1 cellular context compared by ENCODE assay signal in genomic region chr2:45128580-45128997, GRCh38.
TF ChIP-seq lines count a peak whose summit lies in the region.

No MANE protein-coding gene starts in this region.

TF ChIP-seq in HEK293, 187 proteins besides CTCF, POLR2A, EP300 and RAD21 (continued from another document and continues in another):
- no peak for TF ChIP-seq EGR2 (tag by site-specific recombination; IDR thresholded peaks at IDR 0.05; ENCODE audit: low read depth)
- TF ChIP-seq ZNF660 (tag by site-specific recombination; IDR thresholded peaks at IDR 0.05): peak; percentile 68
- no peak for TF ChIP-seq HOXC10 (CRISPR knock-in tag; IDR thresholded peaks at IDR 0.05)
- TF ChIP-seq ZNF140 (tag by site-specific recombination; IDR thresholded peaks at IDR 0.05): no peak
- TF ChIP-seq ZNF239 (tag by site-specific recombination; IDR thresholded peaks at IDR 0.05): no peak
- TF ChIP-seq, protein P1, sequence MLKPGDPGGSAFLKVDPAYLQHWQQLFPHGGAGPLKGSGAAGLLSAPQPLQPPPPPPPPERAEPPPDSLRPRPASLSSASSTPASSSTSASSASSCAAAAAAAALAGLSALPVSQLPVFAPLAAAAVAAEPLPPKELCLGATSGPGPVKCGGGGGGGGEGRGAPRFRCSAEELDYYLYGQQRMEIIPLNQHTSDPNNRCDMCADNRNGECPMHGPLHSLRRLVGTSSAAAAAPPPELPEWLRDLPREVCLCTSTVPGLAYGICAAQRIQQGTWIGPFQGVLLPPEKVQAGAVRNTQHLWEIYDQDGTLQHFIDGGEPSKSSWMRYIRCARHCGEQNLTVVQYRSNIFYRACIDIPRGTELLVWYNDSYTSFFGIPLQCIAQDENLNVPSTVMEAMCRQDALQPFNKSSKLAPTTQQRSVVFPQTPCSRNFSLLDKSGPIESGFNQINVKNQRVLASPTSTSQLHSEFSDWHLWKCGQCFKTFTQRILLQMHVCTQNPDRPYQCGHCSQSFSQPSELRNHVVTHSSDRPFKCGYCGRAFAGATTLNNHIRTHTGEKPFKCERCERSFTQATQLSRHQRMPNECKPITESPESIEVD (tag by site-specific recombination; IDR thresholded peaks at IDR 0.05): no peak
- TF ChIP-seq SP2 (tag by site-specific recombination; IDR thresholded peaks at IDR 0.05): no peak
- TF ChIP-seq, protein P2, sequence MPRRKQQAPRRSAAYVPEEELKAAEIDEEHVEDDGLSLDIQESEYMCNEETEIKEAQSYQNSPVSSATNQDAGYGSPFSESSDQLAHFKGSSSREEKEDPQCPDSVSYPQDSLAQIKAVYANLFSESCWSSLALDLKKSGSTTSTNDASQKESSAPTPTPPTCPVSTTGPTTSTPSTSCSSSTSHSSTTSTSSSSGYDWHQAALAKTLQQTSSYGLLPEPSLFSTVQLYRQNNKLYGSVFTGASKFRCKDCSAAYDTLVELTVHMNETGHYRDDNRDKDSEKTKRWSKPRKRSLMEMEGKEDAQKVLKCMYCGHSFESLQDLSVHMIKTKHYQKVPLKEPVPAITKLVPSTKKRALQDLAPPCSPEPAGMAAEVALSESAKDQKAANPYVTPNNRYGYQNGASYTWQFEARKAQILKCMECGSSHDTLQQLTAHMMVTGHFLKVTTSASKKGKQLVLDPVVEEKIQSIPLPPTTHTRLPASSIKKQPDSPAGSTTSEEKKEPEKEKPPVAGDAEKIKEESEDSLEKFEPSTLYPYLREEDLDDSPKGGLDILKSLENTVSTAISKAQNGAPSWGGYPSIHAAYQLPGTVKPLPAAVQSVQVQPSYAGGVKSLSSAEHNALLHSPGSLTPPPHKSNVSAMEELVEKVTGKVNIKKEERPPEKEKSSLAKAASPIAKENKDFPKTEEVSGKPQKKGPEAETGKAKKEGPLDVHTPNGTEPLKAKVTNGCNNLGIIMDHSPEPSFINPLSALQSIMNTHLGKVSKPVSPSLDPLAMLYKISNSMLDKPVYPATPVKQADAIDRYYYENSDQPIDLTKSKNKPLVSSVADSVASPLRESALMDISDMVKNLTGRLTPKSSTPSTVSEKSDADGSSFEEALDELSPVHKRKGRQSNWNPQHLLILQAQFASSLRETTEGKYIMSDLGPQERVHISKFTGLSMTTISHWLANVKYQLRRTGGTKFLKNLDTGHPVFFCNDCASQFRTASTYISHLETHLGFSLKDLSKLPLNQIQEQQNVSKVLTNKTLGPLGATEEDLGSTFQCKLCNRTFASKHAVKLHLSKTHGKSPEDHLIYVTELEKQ (tag by site-specific recombination; IDR thresholded peaks at IDR 0.05; ENCODE audit: borderline replicate concordance): peak; percentile 77; the same call in 1 of the 2 replicates
- peak; percentile 63 for TF ChIP-seq ZXDB (tag by site-specific recombination; IDR thresholded peaks at IDR 0.05)
- TF ChIP-seq OSR2 (tag by site-specific recombination; IDR thresholded peaks at IDR 0.05): no peak
- TF ChIP-seq ZNF335 (tag by site-specific recombination; conservative IDR thresholded peaks at IDR 0.05): 0 out of 2 replicates have a peak, but pooled peaks have one; percentile 35
- TF ChIP-seq ZNF24 (tag by site-specific recombination; IDR thresholded peaks at IDR 0.05): peak; percentile 43; the same call in 1 of the 2 replicates
- TF ChIP-seq, protein P3, sequence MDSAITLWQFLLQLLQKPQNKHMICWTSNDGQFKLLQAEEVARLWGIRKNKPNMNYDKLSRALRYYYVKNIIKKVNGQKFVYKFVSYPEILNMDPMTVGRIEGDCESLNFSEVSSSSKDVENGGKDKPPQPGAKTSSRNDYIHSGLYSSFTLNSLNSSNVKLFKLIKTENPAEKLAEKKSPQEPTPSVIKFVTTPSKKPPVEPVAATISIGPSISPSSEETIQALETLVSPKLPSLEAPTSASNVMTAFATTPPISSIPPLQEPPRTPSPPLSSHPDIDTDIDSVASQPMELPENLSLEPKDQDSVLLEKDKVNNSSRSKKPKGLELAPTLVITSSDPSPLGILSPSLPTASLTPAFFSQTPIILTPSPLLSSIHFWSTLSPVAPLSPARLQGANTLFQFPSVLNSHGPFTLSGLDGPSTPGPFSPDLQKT (IDR thresholded peaks at IDR 0.05; ENCODE audit: borderline replicate concordance, low read depth, low read length): no peak
- TF ChIP-seq ZNF792 (tag by site-specific recombination; IDR thresholded peaks at IDR 0.05): no peak
- TF ChIP-seq, protein P4, sequence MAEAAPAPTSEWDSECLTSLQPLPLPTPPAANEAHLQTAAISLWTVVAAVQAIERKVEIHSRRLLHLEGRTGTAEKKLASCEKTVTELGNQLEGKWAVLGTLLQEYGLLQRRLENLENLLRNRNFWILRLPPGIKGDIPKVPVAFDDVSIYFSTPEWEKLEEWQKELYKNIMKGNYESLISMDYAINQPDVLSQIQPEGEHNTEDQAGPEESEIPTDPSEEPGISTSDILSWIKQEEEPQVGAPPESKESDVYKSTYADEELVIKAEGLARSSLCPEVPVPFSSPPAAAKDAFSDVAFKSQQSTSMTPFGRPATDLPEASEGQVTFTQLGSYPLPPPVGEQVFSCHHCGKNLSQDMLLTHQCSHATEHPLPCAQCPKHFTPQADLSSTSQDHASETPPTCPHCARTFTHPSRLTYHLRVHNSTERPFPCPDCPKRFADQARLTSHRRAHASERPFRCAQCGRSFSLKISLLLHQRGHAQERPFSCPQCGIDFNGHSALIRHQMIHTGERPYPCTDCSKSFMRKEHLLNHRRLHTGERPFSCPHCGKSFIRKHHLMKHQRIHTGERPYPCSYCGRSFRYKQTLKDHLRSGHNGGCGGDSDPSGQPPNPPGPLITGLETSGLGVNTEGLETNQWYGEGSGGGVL (tag by site-specific recombination; IDR thresholded peaks at IDR 0.05): peak; percentile 62
- TF ChIP-seq ZNF37A (tag by site-specific recombination; IDR thresholded peaks at IDR 0.05): no peak
- no peak for TF ChIP-seq ZNF221 (tag by site-specific recombination; IDR thresholded peaks at IDR 0.05; ENCODE audit: borderline replicate concordance)
- TF ChIP-seq ZSCAN30 (tag by site-specific recombination; IDR thresholded peaks at IDR 0.05): no peak
- no peak for TF ChIP-seq ZNF701 (tag by site-specific recombination; IDR thresholded peaks at IDR 0.05)
- TF ChIP-seq ZNF157 (tag by site-specific recombination; IDR thresholded peaks at IDR 0.05): no peak
- TF ChIP-seq ZNF426 (tag by site-specific recombination; IDR thresholded peaks at IDR 0.05): no peak
- TF ChIP-seq KLF8 (tag by site-specific recombination; IDR thresholded peaks at IDR 0.05): peak; percentile 60
- TF ChIP-seq ZNF629 (tag by site-specific recombination; IDR thresholded peaks at IDR 0.05): peak; percentile 86
- no peak for TF ChIP-seq BCL11B (tag by site-specific recombination; IDR thresholded peaks at IDR 0.05; ENCODE audit: low read depth)
- TF ChIP-seq ZBTB20 (tag by site-specific recombination; IDR thresholded peaks at IDR 0.05): no peak
- no peak for TF ChIP-seq ZNF626 (tag by site-specific recombination; IDR thresholded peaks at IDR 0.05)
- 0 out of 2 replicates have a peak, but pooled peaks have one; percentile 44 for TF ChIP-seq MEIS1 (CRISPR knock-in tag; IDR thresholded peaks at IDR 0.05; ENCODE audit: borderline replicate concordance)
- no peak for TF ChIP-seq KLF16 (tag by site-specific recombination; IDR thresholded peaks at IDR 0.05)
- TF ChIP-seq ZNF514 (tag by site-specific recombination; IDR thresholded peaks at IDR 0.05): no peak
- TF ChIP-seq ZNF549 (tag by site-specific recombination; IDR thresholded peaks at IDR 0.05): no peak
- TF ChIP-seq ZNF621 (tag by site-specific recombination; IDR thresholded peaks at IDR 0.05): no peak
- TF ChIP-seq, protein P5, sequence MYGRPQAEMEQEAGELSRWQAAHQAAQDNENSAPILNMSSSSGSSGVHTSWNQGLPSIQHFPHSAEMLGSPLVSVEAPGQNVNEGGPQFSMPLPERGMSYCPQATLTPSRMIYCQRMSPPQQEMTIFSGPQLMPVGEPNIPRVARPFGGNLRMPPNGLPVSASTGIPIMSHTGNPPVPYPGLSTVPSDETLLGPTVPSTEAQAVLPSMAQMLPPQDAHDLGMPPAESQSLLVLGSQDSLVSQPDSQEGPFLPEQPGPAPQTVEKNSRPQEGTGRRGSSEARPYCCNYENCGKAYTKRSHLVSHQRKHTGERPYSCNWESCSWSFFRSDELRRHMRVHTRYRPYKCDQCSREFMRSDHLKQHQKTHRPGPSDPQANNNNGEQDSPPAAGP (tag by site-specific recombination; IDR thresholded peaks at IDR 0.05): no peak
- TF ChIP-seq ZNF654 (tag by site-specific recombination; IDR thresholded peaks at IDR 0.05; ENCODE audit: low read depth): peak; percentile 8; the same call in 1 of the 2 replicates
- TF ChIP-seq, protein P6, sequence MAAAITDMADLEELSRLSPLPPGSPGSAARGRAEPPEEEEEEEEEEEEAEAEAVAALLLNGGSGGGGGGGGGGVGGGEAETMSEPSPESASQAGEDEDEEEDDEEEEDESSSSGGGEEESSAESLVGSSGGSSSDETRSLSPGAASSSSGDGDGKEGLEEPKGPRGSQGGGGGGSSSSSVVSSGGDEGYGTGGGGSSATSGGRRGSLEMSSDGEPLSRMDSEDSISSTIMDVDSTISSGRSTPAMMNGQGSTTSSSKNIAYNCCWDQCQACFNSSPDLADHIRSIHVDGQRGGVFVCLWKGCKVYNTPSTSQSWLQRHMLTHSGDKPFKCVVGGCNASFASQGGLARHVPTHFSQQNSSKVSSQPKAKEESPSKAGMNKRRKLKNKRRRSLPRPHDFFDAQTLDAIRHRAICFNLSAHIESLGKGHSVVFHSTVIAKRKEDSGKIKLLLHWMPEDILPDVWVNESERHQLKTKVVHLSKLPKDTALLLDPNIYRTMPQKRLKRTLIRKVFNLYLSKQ (tag by site-specific recombination; IDR thresholded peaks at IDR 0.05; ENCODE audit: borderline replicate concordance): no peak
- TF ChIP-seq ZNF596 (tag by site-specific recombination; IDR thresholded peaks at IDR 0.05): no peak
- TF ChIP-seq, protein P7, sequence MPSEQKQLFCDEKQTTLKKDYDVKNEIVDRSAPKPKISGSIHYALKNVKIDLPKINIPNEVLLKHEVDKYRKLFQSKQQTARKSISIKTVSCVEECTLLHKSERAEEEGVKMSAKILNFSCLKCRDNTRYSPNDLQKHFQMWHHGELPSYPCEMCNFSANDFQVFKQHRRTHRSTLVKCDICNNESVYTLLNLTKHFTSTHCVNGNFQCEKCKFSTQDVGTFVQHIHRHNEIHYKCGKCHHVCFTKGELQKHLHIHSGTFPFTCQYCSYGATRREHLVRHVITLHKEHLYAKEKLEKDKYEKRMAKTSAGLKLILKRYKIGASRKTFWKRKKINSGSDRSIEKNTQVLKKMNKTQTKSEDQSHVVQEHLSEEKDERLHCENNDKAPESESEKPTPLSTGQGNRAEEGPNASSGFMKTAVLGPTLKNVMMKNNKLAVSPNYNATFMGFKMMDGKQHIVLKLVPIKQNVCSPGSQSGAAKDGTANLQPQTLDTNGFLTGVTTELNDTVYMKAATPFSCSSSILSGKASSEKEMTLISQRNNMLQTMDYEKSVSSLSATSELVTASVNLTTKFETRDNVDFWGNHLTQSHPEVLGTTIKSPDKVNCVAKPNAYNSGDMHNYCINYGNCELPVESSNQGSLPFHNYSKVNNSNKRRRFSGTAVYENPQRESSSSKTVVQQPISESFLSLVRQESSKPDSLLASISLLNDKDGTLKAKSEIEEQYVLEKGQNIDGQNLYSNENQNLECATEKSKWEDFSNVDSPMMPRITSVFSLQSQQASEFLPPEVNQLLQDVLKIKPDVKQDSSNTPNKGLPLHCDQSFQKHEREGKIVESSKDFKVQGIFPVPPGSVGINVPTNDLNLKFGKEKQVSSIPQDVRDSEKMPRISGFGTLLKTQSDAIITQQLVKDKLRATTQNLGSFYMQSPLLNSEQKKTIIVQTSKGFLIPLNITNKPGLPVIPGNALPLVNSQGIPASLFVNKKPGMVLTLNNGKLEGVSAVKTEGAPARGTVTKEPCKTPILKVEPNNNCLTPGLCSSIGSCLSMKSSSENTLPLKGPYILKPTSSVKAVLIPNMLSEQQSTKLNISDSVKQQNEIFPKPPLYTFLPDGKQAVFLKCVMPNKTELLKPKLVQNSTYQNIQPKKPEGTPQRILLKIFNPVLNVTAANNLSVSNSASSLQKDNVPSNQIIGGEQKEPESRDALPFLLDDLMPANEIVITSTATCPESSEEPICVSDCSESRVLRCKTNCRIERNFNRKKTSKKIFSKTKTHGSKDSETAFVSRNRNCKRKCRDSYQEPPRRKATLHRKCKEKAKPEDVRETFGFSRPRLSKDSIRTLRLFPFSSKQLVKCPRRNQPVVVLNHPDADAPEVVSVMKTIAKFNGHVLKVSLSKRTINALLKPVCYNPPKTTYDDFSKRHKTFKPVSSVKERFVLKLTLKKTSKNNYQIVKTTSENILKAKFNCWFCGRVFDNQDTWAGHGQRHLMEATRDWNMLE (tag by site-specific recombination; conservative IDR thresholded peaks at IDR 0.05; ENCODE audit: low read depth): no peak
- no peak for TF ChIP-seq HOXA7 (CRISPR knock-in tag; IDR thresholded peaks at IDR 0.05; ENCODE audit: borderline replicate concordance)
- TF ChIP-seq ZNF473 (tag by site-specific recombination; IDR thresholded peaks at IDR 0.05): no peak
- TF ChIP-seq MZF1 (tag by site-specific recombination; IDR thresholded peaks at IDR 0.05; ENCODE audit: borderline replicate concordance): 0 out of 2 replicates have a peak, but pooled peaks have one; percentile 55
- TF ChIP-seq, protein P8, sequence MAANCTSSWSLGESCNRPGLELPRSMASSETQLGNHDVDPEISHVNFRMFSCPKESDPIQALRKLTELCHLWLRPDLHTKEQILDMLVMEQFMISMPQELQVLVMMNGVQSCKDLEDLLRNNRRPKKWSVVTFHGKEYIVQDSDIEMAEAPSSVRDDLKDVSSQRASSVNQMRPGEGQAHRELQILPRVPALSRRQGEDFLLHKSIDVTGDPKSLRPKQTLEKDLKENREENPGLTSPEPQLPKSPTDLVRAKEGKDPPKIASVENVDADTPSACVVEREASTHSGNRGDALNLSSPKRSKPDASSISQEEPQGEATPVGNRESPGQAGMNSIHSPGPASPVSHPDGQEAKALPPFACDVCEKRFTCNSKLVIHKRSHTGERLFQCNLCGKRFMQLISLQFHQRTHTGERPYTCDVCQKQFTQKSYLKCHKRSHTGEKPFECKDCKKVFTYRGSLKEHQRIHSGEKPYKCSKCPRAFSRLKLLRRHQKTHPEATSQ (tag by site-specific recombination; IDR thresholded peaks at IDR 0.05): no peak
- peak; percentile 64; the same call in 1 of the 2 replicates for TF ChIP-seq BCL11A (tag by site-specific recombination; IDR thresholded peaks at IDR 0.05; ENCODE audit: low read depth)
- TF ChIP-seq, protein P9, sequence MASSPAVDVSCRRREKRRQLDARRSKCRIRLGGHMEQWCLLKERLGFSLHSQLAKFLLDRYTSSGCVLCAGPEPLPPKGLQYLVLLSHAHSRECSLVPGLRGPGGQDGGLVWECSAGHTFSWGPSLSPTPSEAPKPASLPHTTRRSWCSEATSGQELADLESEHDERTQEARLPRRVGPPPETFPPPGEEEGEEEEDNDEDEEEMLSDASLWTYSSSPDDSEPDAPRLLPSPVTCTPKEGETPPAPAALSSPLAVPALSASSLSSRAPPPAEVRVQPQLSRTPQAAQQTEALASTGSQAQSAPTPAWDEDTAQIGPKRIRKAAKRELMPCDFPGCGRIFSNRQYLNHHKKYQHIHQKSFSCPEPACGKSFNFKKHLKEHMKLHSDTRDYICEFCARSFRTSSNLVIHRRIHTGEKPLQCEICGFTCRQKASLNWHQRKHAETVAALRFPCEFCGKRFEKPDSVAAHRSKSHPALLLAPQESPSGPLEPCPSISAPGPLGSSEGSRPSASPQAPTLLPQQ (tag by site-specific recombination; IDR thresholded peaks at IDR 0.05): peak; percentile 83
- TF ChIP-seq, protein P10, sequence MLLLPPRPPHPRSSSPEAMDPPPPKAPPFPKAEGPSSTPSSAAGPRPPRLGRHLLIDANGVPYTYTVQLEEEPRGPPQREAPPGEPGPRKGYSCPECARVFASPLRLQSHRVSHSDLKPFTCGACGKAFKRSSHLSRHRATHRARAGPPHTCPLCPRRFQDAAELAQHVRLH (tag by site-specific recombination; IDR thresholded peaks at IDR 0.05): 0 out of 2 replicates have a peak, but pooled peaks have one; percentile 9
